14 cellular contexts compared by ENCODE assay signal in the genomic region with DNA sequence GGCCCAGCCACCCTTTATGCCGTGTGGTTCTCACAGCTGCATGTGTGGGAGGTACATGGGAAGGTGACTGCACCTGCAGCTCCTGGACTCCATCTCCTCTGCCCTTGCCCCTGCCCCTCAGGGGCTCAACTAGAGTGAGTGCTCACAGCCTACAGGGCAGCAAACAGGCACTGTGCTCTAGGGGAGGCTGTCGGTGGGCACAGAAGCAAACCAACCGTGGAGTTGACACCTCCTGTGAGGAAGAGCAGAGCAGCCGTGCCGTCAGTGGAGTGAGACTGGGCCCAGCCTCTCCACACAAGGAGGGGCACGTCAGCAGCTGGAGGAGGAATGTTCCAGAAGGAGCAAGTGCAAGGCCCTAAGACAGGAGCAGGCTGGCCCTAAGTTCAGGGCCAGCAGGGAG. TPM values are rescaled to one million over a fixed set of nuclear protein-coding genes. Genes with fewer than 3 reads are reported as not detected.
"Had no signal": no experiment of that assay in that cellular context is flagged by ENCODE, and none has a peak within 500 bp of the region (broad histone marks: within the 10 kb centered on the region; RNA-seq: fewer than 3 reads in every experiment).

No MANE protein-coding gene starts in this region.

- H3K36me3 ChIP-seq: transverse colon had no signal

- H3K27ac Mint-ChIP-seq: dendritic cell treated with granulocyte-macrophage colony-stimulating factor and Interleukin-4, amounts not matched to agents 40 ng/mL and 50 ng/mL, for 4 days had no signal

- DNase-seq: activated CD4-positive, alpha-beta T cell treated with anti-CD3 and anti-CD28 coated beads for 1 hour; activated effector memory CD4-positive, alpha-beta T cell treated with Interleukin-2 at 50 U/mL for 16 hours; adrenal gland; central memory CD4-positive, alpha-beta T cell; kidney; left ventricle myocardium superior; pancreas; SIG-M5; substantia nigra; transverse colon had no signal

- H3K27ac ChIP-seq: adrenal gland, gastroesophageal sphincter, pancreas had no signal

- H3K4me3 ChIP-seq: adrenal gland, gastroesophageal sphincter, pancreas, transverse colon had no signal

- H3K27me3 Mint-ChIP-seq: dendritic cell treated with granulocyte-macrophage colony-stimulating factor and Interleukin-4, amounts not matched to agents 40 ng/mL and 50 ng/mL, for 4 days had no signal

- H3K4me3 Mint-ChIP-seq: dendritic cell treated with granulocyte-macrophage colony-stimulating factor and Interleukin-4, amounts not matched to agents 40 ng/mL and 50 ng/mL, for 4 days; neural crest cell had no signal

- H3K27me3 ChIP-seq: adrenal gland, gastroesophageal sphincter, pancreas, transverse colon had no signal

- ATAC-seq: gastroesophageal sphincter, left ventricle myocardium superior, pancreas had no signal

- H3K4me1 ChIP-seq: adrenal gland, gastroesophageal sphincter, pancreas had no signal

- H3K9me3 Mint-ChIP-seq: dendritic cell treated with granulocyte-macrophage colony-stimulating factor and Interleukin-4, amounts not matched to agents 40 ng/mL and 50 ng/mL, for 4 days; neural crest cell had no signal

- H3K9me3 ChIP-seq: adrenal gland, gastroesophageal sphincter, pancreas, transverse colon had no signal

RNA-seq across cellular contexts. Expression of a gene that starts 32.7 kb away (rescaled TPM):
- total RNA-seq: epithelial cell of proximal tubule, left ventricle myocardium superior had no signal
